Comparison of ENCODE assay signal across 8 cellular contexts in the genomic region with DNA sequence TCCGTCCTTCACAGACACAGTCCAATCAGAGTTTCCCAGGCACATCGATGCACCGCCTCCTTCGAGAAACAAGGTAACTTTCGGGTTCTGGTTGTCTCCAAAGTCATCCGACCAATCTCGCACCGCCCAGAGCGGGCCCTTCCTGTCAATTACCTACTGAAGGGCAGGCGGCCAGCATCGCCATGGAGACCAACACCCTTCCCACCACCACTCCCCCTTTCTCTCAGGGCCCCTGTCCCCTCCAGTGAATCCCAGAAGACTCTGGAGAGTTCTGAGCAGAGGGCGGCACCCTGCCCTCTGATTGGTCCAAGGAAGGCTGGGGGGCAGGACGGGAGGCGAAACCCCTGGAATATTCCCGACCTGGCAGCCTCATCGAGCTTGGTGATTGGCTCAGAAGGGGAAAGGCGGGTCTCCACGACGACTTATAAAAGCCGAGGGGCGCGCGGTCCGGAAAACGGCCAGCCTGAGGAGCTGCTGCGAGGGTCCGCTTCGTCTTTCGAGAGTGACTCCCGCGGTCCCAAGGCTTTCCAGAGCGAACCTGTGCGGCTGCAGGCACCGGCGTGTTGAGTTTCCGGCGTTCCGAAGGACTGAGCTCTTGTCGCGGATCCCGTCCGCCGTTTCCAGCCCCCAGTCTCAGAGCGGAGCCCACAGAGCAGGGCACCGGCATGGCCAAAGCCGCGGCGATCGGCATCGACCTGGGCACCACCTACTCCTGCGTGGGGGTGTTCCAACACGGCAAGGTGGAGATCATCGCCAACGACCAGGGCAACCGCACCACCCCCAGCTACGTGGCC. TPM values are rescaled to one million over a fixed set of nuclear protein-coding genes. Genes with fewer than 3 reads are reported as not detected.
A peak's percentile ranks its signal among the peaks of the same experiment; 100 is the strongest.
DNase-seq lines count a peak whose midpoint lies in the region; ATAC-seq and TF ChIP-seq lines count a peak whose summit lies in the region.

A gene (plus strand): TSS at position 453 of the 794 bp plus-strand sequence. CDS start 213 bp downstream, at position 666.

- TF ChIP-seq CTCF in colonic mucosa (IDR thresholded peaks at IDR 0.05): no peak

- H3K9ac ChIP-seq in colonic mucosa (ENCODE audit: low read depth in 2 of 2, low read length in 2 of 2): peak within 1 kb of the TSS; percentile 86 to 87

- intact Hi-C loops in colonic mucosa (cut with DNase I): no loop called here

- no peaks in the 10 kb centered on the region for H3K27me3 ChIP-seq in colonic mucosa

- peak; percentile 99 for TF ChIP-seq POLR2A in GM19193 (IDR thresholded peaks at IDR 0.05; ENCODE audit: extremely low read depth, insufficient read depth, insufficient read length)

- peak within 1 kb of the TSS; percentile 99 for H3K27ac ChIP-seq in colonic mucosa

- peak; percentile 60 for ATAC-seq in HG03439 (IDR thresholded peaks at IDR 0.05; ENCODE audit: unreplicated experiment)

- no peaks in the 10 kb centered on the region for H3K36me3 ChIP-seq in colonic mucosa

- peak; percentile 99 for DNase-seq in Ammon's horn (ENCODE audit: low spot score)
- peak; percentile 100 for DNase-seq in NCI-H510A treated with DMSO at 0.1 percent for 48 hours (lab: John Stamatoyannopoulos, UW)
- peak; percentile 96 for DNase-seq in activated CD4-positive, alpha-beta T cell treated with anti-CD3 and anti-CD28 coated beads for 48 hours
- peak; percentile 100 for DNase-seq in colonic mucosa
- peak; percentile 100 for DNase-seq in kidney tubule cell (ENCODE audit: low spot score)
- peak; percentile 71 to 91 (median 84) for DNase-seq in stimulated activated CD4-positive, alpha-beta T cell treated with anti-CD3 and anti-CD28 coated beads, Interleukin-1b, Interleukin-23, amount 100 ng/mL, for 24 hours (ENCODE audit: low read depth in 4 of 4, low spot score in 1 of 4)

- peaks cover 5% of the 10 kb centered on the region for H3K4me1 ChIP-seq in colonic mucosa

- peak within 1 kb of the TSS; percentile 46 for H3K4me3 ChIP-seq in colonic mucosa

- H3K9me3 ChIP-seq in colonic mucosa: no peaks in the 10 kb centered on the region

RNA-seq across cellular contexts. Expression of the gene that starts here (rescaled TPM):
- total RNA-seq in colonic mucosa: 100 to 1,000 TPM; 278 to 543 TPM

Comparison
In these comparisons a context has a peak if more than half of its experiments do, and no peak if none do; other contexts are left out.
1. Peak in every context shown above with its lines: DNase-seq, ATAC-seq, H3K4me3 ChIP-seq and H3K27ac ChIP-seq.